In genomic region chr10:133324857-133325260, GRCh38 we compare ENCODE assay signal across 11 cellular contexts. TPM values are rescaled to one million over a fixed set of nuclear protein-coding genes. Genes with fewer than 3 reads are reported as not detected.
DNase-seq lines count a peak whose midpoint lies in the region; ATAC-seq and TF ChIP-seq lines count a peak whose summit lies in the region.
"Had no signal": no experiment of that assay in that cellular context is flagged by ENCODE, and none has a peak within 500 bp of the region (broad histone marks: within the 10 kb centered on the region; RNA-seq: fewer than 3 reads in every experiment).

No MANE protein-coding gene starts in this region.

- peak overlapping the region; percentile 74 to 75 for H3K4me3 Mint-ChIP-seq in effector memory CD8-positive, alpha-beta T cell
- H3K4me3 Mint-ChIP-seq in osteocyte (ENCODE audit: unreplicated experiment): peak overlapping the region; percentile 52

- H3K36me3 Mint-ChIP-seq in effector memory CD8-positive, alpha-beta T cell (ENCODE audit: insufficient read depth): peaks cover 5% of the 10 kb centered on the region
- no peaks in the 10 kb centered on the region for H3K36me3 Mint-ChIP-seq in osteocyte (ENCODE audit: unreplicated experiment)
- H3K36me3 Mint-ChIP-seq: natural killer cell treated with Interleukin-12 subunit alpha and Interleukin-12 subunit beta and Interleukin-15 and Interleukin-18, amount 100 ng/mL, for 72 hours had no signal

- H3K27me3 ChIP-seq in DOHH2 (ENCODE audit: control insufficient read depth, low read length) (peaks cover 29% of the 10 kb centered on the region), MM.1S (replicated peaks; ENCODE audit: insufficient read depth, low read length) (peaks cover 46% of the 10 kb centered on the region), uterus (peaks cover 18 to 28% of the 10 kb centered on the region in 2 donors)

- H3K9me3 Mint-ChIP-seq in effector memory CD8-positive, alpha-beta T cell: no peaks in the 10 kb centered on the region
- H3K9me3 Mint-ChIP-seq in osteocyte (ENCODE audit: unreplicated experiment): no peaks in the 10 kb centered on the region
- H3K9me3 Mint-ChIP-seq: natural killer cell treated with Interleukin-12 subunit alpha and Interleukin-12 subunit beta and Interleukin-15 and Interleukin-18, amount 100 ng/mL, for 72 hours had no signal

- H3K9me2 ChIP-seq in DOHH2 (replicated peaks; ENCODE audit: control insufficient read depth, low read length) (no peaks in the 10 kb centered on the region), MM.1S (replicated peaks; ENCODE audit: insufficient read depth, low read length) (no peaks in the 10 kb centered on the region)

- TF ChIP-seq CTCF in DOHH2 (IDR thresholded peaks at IDR 0.05; ENCODE audit: low read depth, low read length, poor library complexity, severe bottlenecking) (no peak), MM.1S (IDR thresholded peaks at IDR 0.05; ENCODE audit: low read length) (no peak), osteocyte (IDR thresholded peaks at IDR 0.05) (no peak), uterus (IDR thresholded peaks at IDR 0.05) (no peak)

- H3K27me3 Mint-ChIP-seq in effector memory CD8-positive, alpha-beta T cell: peaks cover 34 to 51% of the 10 kb centered on the region in 2 donors
- H3K27me3 Mint-ChIP-seq in osteocyte (ENCODE audit: unreplicated experiment): no peaks in the 10 kb centered on the region

- H3K9me3 ChIP-seq in DOHH2 (ENCODE audit: control insufficient read depth, insufficient read depth, low read length): peaks cover 3% of the 10 kb centered on the region; the same call in 1 of the 2 replicates
- no peaks in the 10 kb centered on the region for H3K9me3 ChIP-seq in MM.1S (replicated peaks; ENCODE audit: insufficient read depth, low read length)
- no peaks in the 10 kb centered on the region for H3K9me3 ChIP-seq in uterus
- H3K9me3 ChIP-seq: transverse colon had no signal

- no peaks in the 10 kb centered on the region for H4K20me1 ChIP-seq in DOHH2 (ENCODE audit: control insufficient read depth, insufficient read depth, low read depth, low read length)
- no peaks in the 10 kb centered on the region for H4K20me1 ChIP-seq in MM.1S (ENCODE audit: insufficient read depth, low read length)

- H3K79me2 ChIP-seq in DOHH2 (ENCODE audit: control insufficient read depth, low read length): no peaks in the 10 kb centered on the region
- H3K79me2 ChIP-seq in MM.1S (ENCODE audit: low read length): no peaks in the 10 kb centered on the region

- H3K4me1 ChIP-seq in DOHH2 (ENCODE audit: control insufficient read depth, low read length) (peaks cover 9% of the 10 kb centered on the region), MM.1S (ENCODE audit: low read length) (no peaks in the 10 kb centered on the region), uterus (peaks cover 0 to 1% of the 10 kb centered on the region in 2 donors)

- no peak overlapping the region for H3K9ac ChIP-seq in MM.1S (ENCODE audit: low read length)

- no peak overlapping the region for H3K4me3 ChIP-seq in DOHH2 (ENCODE audit: low read length)
- H3K4me3 ChIP-seq in MM.1S (ENCODE audit: low read length): 0 out of 2 replicates have a peak overlapping the region, but pooled peaks have one; percentile 9
- H3K4me3 ChIP-seq in uterus: no peak overlapping the region

- H3K27ac ChIP-seq in DOHH2 (ENCODE audit: low read depth, low read length) (no peak overlapping the region), MM.1S (ENCODE audit: low read length) (no peak overlapping the region), uterus (no peak overlapping the region)

- peak overlapping the region; percentile 43 for H3K4me2 ChIP-seq in DOHH2 (ENCODE audit: low read length)
- peak overlapping the region; percentile 47; the same call in 1 of the 2 replicates for H3K4me2 ChIP-seq in MM.1S (ENCODE audit: low read depth, low read length)

- DNase-seq in MM.1S (no peak), osteocyte (ENCODE audit: extremely low spot score, unreplicated experiment) (no peak), uterus (no peak), NCI-H226 (no peak)
- DNase-seq in effector memory CD8-positive, alpha-beta T cell: no peak
- DNase-seq: hippocampal formation had no signal

- H2AFZ ChIP-seq in MM.1S (ENCODE audit: low read length): 0 out of 2 replicates have a peak overlapping the region, but pooled peaks have one; percentile 35

- no peaks in the 10 kb centered on the region for H3K36me3 ChIP-seq in DOHH2 (ENCODE audit: control insufficient read depth, low read length)
- no peaks in the 10 kb centered on the region for H3K36me3 ChIP-seq in MM.1S (replicated peaks; ENCODE audit: insufficient read depth, low read length)
- no peaks in the 10 kb centered on the region for H3K36me3 ChIP-seq in uterus
- H3K36me3 ChIP-seq: transverse colon had no signal

- no peak for ATAC-seq in effector memory CD8-positive, alpha-beta T cell (replicated peaks)
- ATAC-seq in GM21423 (IDR thresholded peaks at IDR 0.05; ENCODE audit: unreplicated experiment) (no peak), HG03139 (IDR thresholded peaks at IDR 0.05; ENCODE audit: unreplicated experiment) (no peak)

- intact Hi-C loops in uterus (cut with DNase I; ENCODE audit: low total_unique reads): no loop called here

- H3F3A ChIP-seq in DOHH2 (ENCODE audit: control insufficient read depth, insufficient read depth) (peaks cover 3% of the 10 kb centered on the region; the same call in 1 of the 2 replicates), MM.1S (ENCODE audit: insufficient read depth, low read length) (no peaks in the 10 kb centered on the region)

- TF ChIP-seq POLR2A in uterus (IDR thresholded peaks at IDR 0.05): no peak

- peak overlapping the region in 1 of 2 donors; percentile 67 for H3K27ac Mint-ChIP-seq in effector memory CD8-positive, alpha-beta T cell
- H3K27ac Mint-ChIP-seq in osteocyte (ENCODE audit: unreplicated experiment): no peak overlapping the region
- H3K27ac Mint-ChIP-seq: natural killer cell treated with Interleukin-12 subunit alpha and Interleukin-12 subunit beta and Interleukin-15 and Interleukin-18, amount 100 ng/mL, for 72 hours had no signal

- H3K4me1 Mint-ChIP-seq in effector memory CD8-positive, alpha-beta T cell (ENCODE audit: low read depth in 2 of 2): peaks cover 2 to 7% of the 10 kb centered on the region in 2 donors
- H3K4me1 Mint-ChIP-seq in osteocyte (ENCODE audit: unreplicated experiment): peaks cover 42% of the 10 kb centered on the region

RNA-seq across cellular contexts. Expression of gene CALY, which starts 11.8 kb away (rescaled TPM):
- total RNA-seq in osteocyte: 3.5 TPM in 2 replicates
- under 1 TPM in 1 of 4 donors, not detected in 3; 0.69 TPM for total RNA-seq in uterus
- total RNA-seq: natural killer cell treated with Interleukin-12 subunit alpha and Interleukin-12 subunit beta and Interleukin-15 and Interleukin-18, amount 100 ng/mL, for 72 hours had no signal

RNA-seq across cellular contexts. Expression of gene ZNF511, which starts 16.1 kb away (rescaled TPM):
- total RNA-seq in osteocyte: 35.1 and 39.1 TPM in 2 replicates
- total RNA-seq in uterus: 10 to 100 TPM; 23.1 to 45.5 (median 30.0) TPM

RNA-seq across cellular contexts. Expression of gene TUBGCP2, which starts 16.2 kb away (rescaled TPM):
- total RNA-seq in osteocyte (67.2 and 75.2 TPM in 2 replicates), uterus (10 to 100 TPM; 26.8 to 61.9 (median 44.4) TPM)

RNA-seq across cellular contexts. Expression of gene PRAP1, which starts 22.3 kb away (rescaled TPM):
- not detected in 2 replicates for total RNA-seq in osteocyte
- not detected for total RNA-seq in uterus
- total RNA-seq: natural killer cell treated with Interleukin-12 subunit alpha and Interleukin-12 subunit beta and Interleukin-15 and Interleukin-18, amount 100 ng/mL, for 72 hours had no signal

RNA-seq across cellular contexts. Expression of gene FUOM, which starts 33.0 kb away (rescaled TPM):
- total RNA-seq in osteocyte: 20.5 and 24.0 TPM in 2 replicates
- 10 to 100 TPM in 1 of 4 donors, 1 to 10 TPM in 2, not detected in 1; 2.6 to 13.8 (median 2.9) TPM for total RNA-seq in uterus
